In the genomic region with DNA sequence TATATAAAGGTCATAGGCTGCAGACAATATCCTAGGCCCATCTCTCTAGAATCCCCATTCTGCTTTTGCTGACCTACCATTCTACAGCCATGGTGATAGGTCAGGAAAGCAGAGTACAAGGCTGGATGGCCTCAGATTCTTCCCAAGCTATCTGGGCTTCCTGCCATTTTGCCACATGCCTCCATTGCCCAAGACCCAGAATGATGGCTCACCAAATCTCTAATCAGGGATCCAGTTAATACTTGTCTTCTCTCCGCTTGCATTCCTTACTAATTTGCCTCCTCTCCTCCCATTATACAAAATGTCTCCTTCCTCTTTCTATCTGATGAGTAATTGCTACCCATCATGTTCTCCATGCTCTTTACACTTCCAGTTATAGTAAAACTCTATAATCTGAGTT, we compare ENCODE assay signal across 21 cellular contexts. TPM values are rescaled to one million over a fixed set of nuclear protein-coding genes. Genes with fewer than 3 reads are reported as not detected.
"Had no signal": no experiment of that assay in that cellular context is flagged by ENCODE, and none has a peak within 500 bp of the region (broad histone marks: within the 10 kb centered on the region; RNA-seq: fewer than 3 reads in every experiment).

No MANE protein-coding gene starts in this region.

- H3K9me3 Mint-ChIP-seq: activated CD8-positive, alpha-beta T cell treated with anti-CD3 and anti-CD28 coated beads for 36 hours; activated T-cell treated with anti-CD3 and anti-CD28 coated beads, Interleukin-2, amount 50 U/mL, for 4 hours; nephron had no signal

- H3K27ac Mint-ChIP-seq: activated B cell treated with CpG ODN at 0.5 μM for 24 hours; activated CD8-positive, alpha-beta T cell treated with anti-CD3 and anti-CD28 coated beads for 36 hours; memory B cell; nephron; progenitor cell of endocrine pancreas had no signal

- H2AFZ ChIP-seq: hepatocyte had no signal

- H3K79me2 ChIP-seq: hepatocyte had no signal

- H3K27me3 ChIP-seq: esophagus muscularis mucosa, hepatocyte, right atrium auricular region, tibial nerve, vagina had no signal

- H3K9me3 ChIP-seq: esophagus muscularis mucosa, left ventricle myocardium inferior, right atrium auricular region, vagina had no signal

- H3K36me3 Mint-ChIP-seq: memory B cell had no signal

- H3K36me3 ChIP-seq: esophagus muscularis mucosa, left ventricle myocardium inferior, right atrium auricular region, tibial nerve, vagina had no signal

- H3K4me3 Mint-ChIP-seq: activated B cell treated with CpG ODN at 0.5 μM for 24 hours; activated CD8-positive, alpha-beta T cell treated with anti-CD3 and anti-CD28 coated beads for 36 hours; activated T-cell treated with anti-CD3 and anti-CD28 coated beads, Interleukin-2, amount 50 U/mL, for 4 hours; memory B cell; nephron had no signal

- H3K4me2 ChIP-seq: hepatocyte had no signal

- DNase-seq: activated B cell treated with CpG ODN at 0.5 μM for 24 hours; activated CD4-positive, alpha-beta T cell treated with anti-CD3 and anti-CD28 coated beads for 48 hours; activated CD8-positive, alpha-beta T cell treated with anti-CD3 and anti-CD28 coated beads for 36 hours; activated effector memory CD4-positive, alpha-beta T cell treated with Interleukin-2 at 50 U/mL for 16 hours; activated naive CD4-positive, alpha-beta T cell treated with anti-CD3 and anti-CD28 coated beads, Interleukin-2, amount 50 U/mL, for 16 hours; activated T-cell treated with anti-CD3 and anti-CD28 coated beads, Interleukin-2, amount 50 U/mL, for 4 hours; left ventricle myocardium inferior; stimulated activated CD4-positive, alpha-beta T cell treated with anti-CD3 and anti-CD28 coated beads, Interleukin-15, amount 100 ng/mL, for 24 hours; stimulated activated CD4-positive, alpha-beta T cell treated with anti-CD3 and anti-CD28 coated beads, Interleukin-4, amount 100 ng/mL, for 1 hour; stimulated activated naive CD4-positive, alpha-beta T cell; substantia nigra; T-helper 2 cell had no signal

- H3K27me3 Mint-ChIP-seq: progenitor cell of endocrine pancreas had no signal

- H3K27ac ChIP-seq: esophagus muscularis mucosa, hepatocyte, left ventricle myocardium inferior, right atrium auricular region, skin epidermis, tibial nerve, vagina had no signal

- H3K4me1 Mint-ChIP-seq: activated B cell treated with CpG ODN at 0.5 μM for 24 hours, memory B cell, nephron had no signal

- H3K4me3 ChIP-seq: esophagus muscularis mucosa, hepatocyte, left ventricle myocardium inferior, right atrium auricular region, skin epidermis, tibial nerve, vagina had no signal

- ATAC-seq: activated CD8-positive, alpha-beta T cell treated with anti-CD3 and anti-CD28 coated beads for 36 hours; activated T-cell treated with anti-CD3 and anti-CD28 coated beads, Interleukin-2, amount 50 U/mL, for 4 hours had no signal

- H3K4me1 ChIP-seq: esophagus muscularis mucosa, left ventricle myocardium inferior, right atrium auricular region, tibial nerve, vagina had no signal

RNA-seq across cellular contexts. Expression of a gene that starts 57.3 kb away (rescaled TPM):
- total RNA-seq: activated B cell treated with CpG ODN at 0.5 μM for 24 hours had no signal
